ENCODE assay signal across 8 cellular contexts in the genomic region with DNA sequence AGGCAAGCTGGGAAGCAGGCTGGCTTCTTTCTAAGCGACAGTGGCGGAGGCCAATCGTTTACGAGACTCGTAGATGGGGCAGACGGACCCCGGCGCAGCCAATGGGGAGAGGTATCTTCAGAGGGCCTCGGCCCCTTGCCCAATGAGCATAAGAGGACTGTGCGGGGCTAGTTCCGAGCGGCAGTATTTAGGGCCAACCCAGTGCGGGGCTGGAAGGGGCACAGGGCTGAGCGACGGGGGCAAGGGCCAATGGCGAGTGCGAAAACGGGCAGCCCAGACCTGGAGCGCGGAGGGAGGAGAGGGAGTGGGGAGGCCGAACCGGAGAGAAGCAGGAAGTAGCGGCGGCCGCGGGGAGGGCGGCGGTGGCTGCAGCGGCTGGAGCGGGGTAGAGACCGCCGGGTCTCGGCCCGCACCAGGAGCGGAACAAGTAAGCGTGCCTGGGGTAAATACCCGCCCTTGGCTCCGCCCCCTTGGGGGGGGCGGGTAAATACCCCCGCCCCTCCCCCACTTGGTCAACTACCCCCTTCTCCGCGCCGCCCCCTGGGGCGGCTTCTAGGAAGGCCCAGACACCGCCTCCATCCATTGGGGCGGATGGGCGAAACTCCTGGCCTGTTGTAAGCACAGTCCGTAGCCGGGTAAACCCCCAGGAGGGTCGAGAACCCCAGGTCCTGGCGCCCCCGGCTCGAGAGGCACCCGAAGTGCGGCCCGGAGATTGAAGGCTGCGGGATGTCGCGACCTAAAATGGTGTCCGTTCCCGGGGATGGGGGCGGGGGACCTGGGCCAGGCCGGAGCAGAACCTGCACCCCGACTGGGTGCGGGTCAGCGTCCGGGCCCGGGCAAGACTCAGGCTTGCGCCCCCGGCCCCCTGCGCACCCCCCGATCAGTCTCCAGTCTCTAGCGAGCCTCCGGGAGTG. TPM values are rescaled to one million over a fixed set of nuclear protein-coding genes. Genes with fewer than 3 reads are reported as not detected.
DNase-seq lines count a peak whose midpoint lies in the region; ATAC-seq and TF ChIP-seq lines count a peak whose summit lies in the region.

A gene with protein sequence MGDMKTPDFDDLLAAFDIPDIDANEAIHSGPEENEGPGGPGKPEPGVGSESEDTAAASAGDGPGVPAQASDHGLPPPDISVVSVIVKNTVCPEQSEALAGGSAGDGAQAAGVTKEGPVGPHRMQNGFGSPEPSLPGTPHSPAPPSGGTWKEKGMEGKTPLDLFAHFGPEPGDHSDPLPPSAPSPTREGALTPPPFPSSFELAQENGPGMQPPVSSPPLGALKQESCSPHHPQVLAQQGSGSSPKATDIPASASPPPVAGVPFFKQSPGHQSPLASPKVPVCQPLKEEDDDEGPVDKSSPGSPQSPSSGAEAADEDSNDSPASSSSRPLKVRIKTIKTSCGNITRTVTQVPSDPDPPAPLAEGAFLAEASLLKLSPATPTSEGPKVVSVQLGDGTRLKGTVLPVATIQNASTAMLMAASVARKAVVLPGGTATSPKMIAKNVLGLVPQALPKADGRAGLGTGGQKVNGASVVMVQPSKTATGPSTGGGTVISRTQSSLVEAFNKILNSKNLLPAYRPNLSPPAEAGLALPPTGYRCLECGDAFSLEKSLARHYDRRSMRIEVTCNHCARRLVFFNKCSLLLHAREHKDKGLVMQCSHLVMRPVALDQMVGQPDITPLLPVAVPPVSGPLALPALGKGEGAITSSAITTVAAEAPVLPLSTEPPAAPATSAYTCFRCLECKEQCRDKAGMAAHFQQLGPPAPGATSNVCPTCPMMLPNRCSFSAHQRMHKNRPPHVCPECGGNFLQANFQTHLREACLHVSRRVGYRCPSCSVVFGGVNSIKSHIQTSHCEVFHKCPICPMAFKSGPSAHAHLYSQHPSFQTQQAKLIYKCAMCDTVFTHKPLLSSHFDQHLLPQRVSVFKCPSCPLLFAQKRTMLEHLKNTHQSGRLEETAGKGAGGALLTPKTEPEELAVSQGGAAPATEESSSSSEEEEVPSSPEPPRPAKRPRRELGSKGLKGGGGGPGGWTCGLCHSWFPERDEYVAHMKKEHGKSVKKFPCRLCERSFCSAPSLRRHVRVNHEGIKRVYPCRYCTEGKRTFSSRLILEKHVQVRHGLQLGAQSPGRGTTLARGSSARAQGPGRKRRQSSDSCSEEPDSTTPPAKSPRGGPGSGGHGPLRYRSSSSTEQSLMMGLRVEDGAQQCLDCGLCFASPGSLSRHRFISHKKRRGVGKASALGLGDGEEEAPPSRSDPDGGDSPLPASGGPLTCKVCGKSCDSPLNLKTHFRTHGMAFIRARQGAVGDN (plus strand): TSS at position 331 of the 914 bp plus-strand sequence. CDS start 3,993 bp downstream, outside the sequence.

- peak; percentile 87 for ATAC-seq in GM21619 (IDR thresholded peaks at IDR 0.05; ENCODE audit: unreplicated experiment)
- ATAC-seq in mucosa of descending colon = peak; percentile 84

- CTCF ChIA-PET in PC-9 (lab: Charles Lee) = interaction anchor here (0.8 kb wide), 1 partner anchor 27 kb away, joined by 3 read pairs; a partner anchor contains a TSS

- peaks cover 4% of the 10 kb centered on the region; the same call in 1 of the 2 replicates for H4K20me1 ChIP-seq in PC-9 (ENCODE audit: insufficient read depth)

- H3K4me1 ChIP-seq in PC-9 (replicated peaks; ENCODE audit: insufficient read depth) = peaks cover 13% of the 10 kb centered on the region; the same call in 1 of the 2 replicates
- peaks cover 5% of the 10 kb centered on the region for H3K4me1 ChIP-seq in mucosa of descending colon (ENCODE audit: low read depth)

- H3K36me3 ChIP-seq in PC-9 (ENCODE audit: low read depth) = 0 out of 2 replicates have a peak, but pooled peaks cover 4% of the 10 kb centered on the region
- H3K36me3 ChIP-seq in mucosa of descending colon (ENCODE audit: low read depth) = peaks cover 7% of the 10 kb centered on the region

- no TSS peak for BruUV-seq in PC-9 (replicated peaks; lab: Mats Ljungman, UMichigan)

- no peaks in the 10 kb centered on the region for H3K9me2 ChIP-seq in PC-9 (ENCODE audit: insufficient read depth)

- H3K9me3 ChIP-seq in PC-9 (ENCODE audit: insufficient read depth, low read depth) = no peaks in the 10 kb centered on the region
- no peaks in the 10 kb centered on the region for H3K9me3 ChIP-seq in mucosa of descending colon

- peak within 1 kb of the TSS; percentile 81 for H2AFZ ChIP-seq in PC-9

- H3K79me2 ChIP-seq in PC-9 (ENCODE audit: low read depth) = peaks cover 35% of the 10 kb centered on the region

- POLR2A ChIA-PET in PC-9 (lab: Charles Lee; ENCODE audit: unreplicated experiment) = interaction anchor here (0.5 to 1.7 kb wide), 11 partner anchors 19 to 755 kb away, joined by 3 to 31 read pairs (median 5); a partner anchor contains a TSS

- H3K27ac ChIP-seq in PC-9 (peak within 1 kb of the TSS; percentile 90), epithelial cell of prostate (peak within 1 kb of the TSS; percentile 98)

- H3K27me3 ChIP-seq in PC-9 (ENCODE audit: insufficient read depth, low read depth) = no peaks in the 10 kb centered on the region

- peak within 1 kb of the TSS; percentile 100 for H3K4me2 ChIP-seq in PC-9

- intact Hi-C loops in PC-9 (cut with micrococcal nuclease; ENCODE audit: unreplicated experiment) (loop anchor here (1.0 to 10.0 kb wide), 3 partner anchors 28 to 553 kb away; a partner anchor contains a TSS), mucosa of descending colon (cut with DNase I, micrococcal nuclease) (no loop called here)

- TF ChIP-seq CTCF in PC-9 (conservative IDR thresholded peaks at IDR 0.05) = no peak
- TF ChIP-seq CTCF in mucosa of descending colon (IDR thresholded peaks at IDR 0.05) = no peak

- H3K4me3 ChIP-seq in Jurkat, Clone E6-1 (ENCODE audit: low read length) = peak within 1 kb of the TSS; percentile 66
- H3K4me3 ChIP-seq in PC-9 = peak within 1 kb of the TSS; percentile 62
- H3K4me3 ChIP-seq in mucosa of descending colon = peak within 1 kb of the TSS; percentile 56

- H3F3A ChIP-seq in PC-9 (ENCODE audit: insufficient read depth, low read depth) = peaks cover 4% of the 10 kb centered on the region; the same call in 1 of the 2 replicates

- DNase-seq in DMS153 treated with DMSO at 0.1 percent for 48 hours (lab: John Stamatoyannopoulos, UW; ENCODE audit: unreplicated experiment) (peak; percentile 100), PC-9 (peak; percentile 99 to 100), epithelial cell of prostate (ENCODE audit: low read depth, low spot score) (peak; percentile 100), mucosa of descending colon (peak; percentile 99 to 100 (median 99))
- peak; percentile 100 for DNase-seq in Jurkat, Clone E6-1 (ENCODE audit: low read depth, low spot score)
- DNase-seq in activated T-cell treated with anti-CD3 and anti-CD28 coated beads, Interleukin-2, amount 50 U/mL, for 1 hour = peak; percentile 96
- DNase-seq in stimulated activated CD8-positive, alpha-beta memory T cell treated with anti-CD3 and anti-CD28 coated beads, Interleukin-4, amount 100 ng/mL, for 24 hours (ENCODE audit: low read depth) = peak; percentile 98

RNA-seq across cellular contexts. Expression of the gene that starts here (rescaled TPM):
- 14.6 TPM for polyA plus RNA-seq in Jurkat, Clone E6-1 (2012; ENCODE audit: insufficient read depth, insufficient read length)
- total RNA-seq in PC-9 (2021) = 26.6 and 28.7 TPM in 2 replicates
- 10 to 100 TPM; 22.6 to 31.8 (median 29.7) TPM for total RNA-seq in mucosa of descending colon

Comparison
In these comparisons a context has a peak if more than half of its experiments do, and no peak if none do; other contexts are left out.
1. Peak in every context shown above with its lines: DNase-seq, ATAC-seq, H3K4me3 ChIP-seq and H3K27ac ChIP-seq.